In the genomic region with DNA sequence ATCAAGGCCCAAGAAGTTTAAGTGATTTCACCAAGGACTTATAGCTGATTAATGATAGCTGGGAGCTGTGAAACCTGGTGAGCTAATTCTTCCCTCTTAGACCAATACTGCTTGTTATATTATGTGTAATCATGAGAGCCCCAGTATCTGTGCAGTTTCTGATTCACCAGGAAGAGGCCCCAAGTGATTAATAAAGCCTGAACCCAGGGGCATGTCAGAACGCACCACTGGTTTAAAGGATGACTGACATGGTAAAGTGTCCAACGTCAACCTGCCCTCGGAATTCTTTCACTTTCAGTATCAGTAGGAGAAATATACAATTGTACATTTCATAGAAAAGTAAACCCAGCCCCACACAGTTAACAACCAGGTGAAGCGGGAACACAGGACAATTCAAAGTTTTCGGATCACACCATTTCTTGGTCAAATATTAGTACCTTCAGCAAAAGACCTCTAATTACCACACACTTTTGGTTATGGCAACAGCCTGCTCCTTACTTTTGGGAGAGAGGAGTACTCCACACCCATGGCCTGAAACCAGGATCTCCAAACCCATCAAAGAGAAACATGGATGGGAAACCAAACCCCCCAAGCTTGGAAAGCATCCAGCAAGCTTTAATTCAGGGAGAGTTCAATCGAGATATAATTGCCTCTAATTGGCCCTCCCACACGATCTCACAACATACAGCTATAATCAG, we compare ENCODE assay signal across 1 cellular context.
TF ChIP-seq lines count a peak whose summit lies in the region.

No MANE protein-coding gene starts in this region.

TF ChIP-seq in IMR-90, 13 proteins besides CTCF, POLR2A, EP300 and RAD21 (continued from another document):
- TF ChIP-seq MXI1 (IDR thresholded peaks at IDR 0.05; ENCODE audit: borderline replicate concordance, low read depth, low read length) (no peak), CHD1 (IDR thresholded peaks at IDR 0.05; ENCODE audit: low read depth, low read length) (no peak), MAFK (IDR thresholded peaks at IDR 0.05; ENCODE audit: low read depth, low read length) (no peak), FOS (IDR thresholded peaks at IDR 0.05; ENCODE audit: low read depth, low read length) (no peak), RFX5 (IDR thresholded peaks at IDR 0.05; ENCODE audit: low read depth, low read length) (no peak), MAZ (IDR thresholded peaks at IDR 0.05; ENCODE audit: borderline replicate concordance, low read depth, low read length) (no peak), SMC3 (IDR thresholded peaks at IDR 0.05; ENCODE audit: low read depth, low read length) (no peak), CEBPB (IDR thresholded peaks at IDR 0.05; ENCODE audit: low read depth, low read length) (no peak), RCOR1 (IDR thresholded peaks at IDR 0.05; ENCODE audit: insufficient replicate concordance, low read length) (no peak)
